8 cellular contexts compared by ENCODE assay signal in genomic region chr7:94087664-94088352, GRCh38.
DNase-seq lines count a peak whose midpoint lies in the region; ATAC-seq, FAIRE-seq and TF ChIP-seq lines count a peak whose summit lies in the region.

No MANE protein-coding gene starts in this region.

- 11% methylated on average over 6 of the region's 6 CpGs for WGBS in HepG2 (ENCODE audit: low lambda C conversion rate)

- peak overlapping the region; percentile 43 for H3K4me2 ChIP-seq in HepG2 (ENCODE audit: low read depth, low read length)

- intact Hi-C loops in HepG2 (cut with micrococcal nuclease; ENCODE audit: unreplicated experiment): loop anchor here (1.0 to 10.0 kb wide), 3 partner anchors 185 to 843 kb away; no protein-coding TSS in a partner anchor

- H3K9ac ChIP-seq in HepG2 (ENCODE audit: insufficient read depth, low read depth, low read length): no peak overlapping the region

- TF ChIP-seq EP300 in HepG2 (IDR thresholded peaks at IDR 0.05; ENCODE audit: low read depth in 2 of 2, low read length in 2 of 2) (no peak), HepG2 (CRISPR knock-in tag; IDR thresholded peaks at IDR 0.05; ENCODE audit: borderline replicate concordance) (no peak)

- peak; percentile 80 for TF ChIP-seq CTCF in AG09309 (IDR thresholded peaks at IDR 0.05; ENCODE audit: control insufficient read depth, insufficient read depth, low read depth, low read length, missing control alignments)
- TF ChIP-seq CTCF in choroid plexus epithelial cell (conservative IDR thresholded peaks at IDR 0.05; ENCODE audit: low read depth, low read length): peak; percentile 84
- TF ChIP-seq CTCF in HepG2 (CRISPR knock-in tag; IDR thresholded peaks at IDR 0.05): peak; percentile 84

- no TSS peak for BruUV-seq in HepG2 (replicated peaks; lab: Mats Ljungman, UMichigan)

- no peaks in the 10 kb centered on the region for H3K9me3 ChIP-seq in HepG2 (ENCODE audit: low read length)

- CTCF ChIA-PET in HepG2 (lab: Yijun Ruan, JAX; ENCODE audit: low intra/inter-chr PET ratio, low total read pairs): interaction anchor here (1.7 to 2.2 kb wide), 3 partner anchors 185 to 372 kb away, joined by 9 to 18 read pairs (median 11); no protein-coding TSS in a partner anchor

- TF ChIP-seq RAD21 in HepG2 (CRISPR knock-in tag; IDR thresholded peaks at IDR 0.05): peak; percentile 58; the same call in 1 of the 2 replicates

- peaks cover 0 to 7% of the 10 kb centered on the region in 2 experiments; a peak in 2 of 5 replicates for H3K27me3 ChIP-seq in HepG2 (ENCODE audit: control insufficient read depth in 1 of 2, insufficient read depth in 2 of 2, low read length in 2 of 2)

- TF ChIP-seq POLR2A in HepG2 (IDR thresholded peaks at IDR 0.05; ENCODE audit: insufficient read depth in 1 of 2, low read depth in 2 of 2, low read length in 2 of 2): no peak

- H3K36me3 ChIP-seq in HepG2 (replicated peaks in 1 of 2; ENCODE audit: control insufficient read depth in 1 of 2, insufficient read depth in 2 of 2, low read length in 2 of 2): no peaks in the 10 kb centered on the region

- H3K27ac ChIP-seq in HepG2 (ENCODE audit: extremely low read length, insufficient read depth, low read length): no peak overlapping the region

- no peaks in the 10 kb centered on the region for H3K4me1 ChIP-seq in HepG2 (ENCODE audit: insufficient read depth, low read length)

- POLR2A ChIA-PET in HepG2 (lab: Yijun Ruan, JAX): no interaction called here

- FAIRE-seq in GM18507 (lab: Jason Lieb, UNC) (peak; percentile 96), HepG2 (lab: Jason Lieb, UNC) (peak; percentile 93)

- no peak overlapping the region for H2AFZ ChIP-seq in HepG2 (ENCODE audit: low read length)

- DNase-seq in AG09309 (ENCODE audit: low read depth) (peak; percentile 44), GM18507 (ENCODE audit: extremely low spot score, insufficient read length, low read depth) (peak; percentile 60), NCI-H1694 treated with DMSO at 0.1 percent for 48 hours (lab: John Stamatoyannopoulos, UW) (peak; percentile 63), T-helper 1 cell (peak in 4 of 5 donors; percentile 6 to 73 (median 23)), choroid plexus epithelial cell (ENCODE audit: low read depth) (peak; percentile 93), HepG2 (ENCODE audit: low spot score) (peak; percentile 48)
- DNase-seq in stimulated activated CD8-positive, alpha-beta memory T cell treated with anti-CD3 and anti-CD28 coated beads, Interleukin-12 subunit alpha, Interleukin-12 subunit beta, amount 100 ng/mL, for 1 hour (ENCODE audit: low read depth): peak; percentile 10

- H3K4me3 ChIP-seq in AG09309 (ENCODE audit: control insufficient read depth, low read depth, low read length) (no peak overlapping the region; the same call in 1 of the 2 replicates), choroid plexus epithelial cell (ENCODE audit: low read depth, low read length) (peak overlapping the region; percentile 43), HepG2 (replicated peaks in 1 of 3; ENCODE audit: insufficient read depth in 1 of 3, low read depth in 2 of 3, low read length in 3 of 3) (no peak overlapping the region)

- in situ Hi-C loops in HepG2 (cut with HindIII; ENCODE audit: extremely low pct_ligation_motif_present, low pct_unique_long_range_greater_than_20kb): loop anchor here (5.0 kb wide), 1 partner anchor 186 kb away; no protein-coding TSS in a partner anchor

- no peaks in the 10 kb centered on the region for H3K79me2 ChIP-seq in HepG2 (ENCODE audit: insufficient read depth, low read length)

- ATAC-seq in HG02938 (IDR thresholded peaks at IDR 0.05; ENCODE audit: unreplicated experiment) (peak; percentile 98), HepG2 (peak; percentile 94)

- H4K20me1 ChIP-seq in HepG2 (ENCODE audit: insufficient read depth, low read length): no peaks in the 10 kb centered on the region

TF ChIP-seq in HepG2, 621 proteins besides CTCF, POLR2A, EP300 and RAD21 (continues in another document):
- TF ChIP-seq, protein P1, sequence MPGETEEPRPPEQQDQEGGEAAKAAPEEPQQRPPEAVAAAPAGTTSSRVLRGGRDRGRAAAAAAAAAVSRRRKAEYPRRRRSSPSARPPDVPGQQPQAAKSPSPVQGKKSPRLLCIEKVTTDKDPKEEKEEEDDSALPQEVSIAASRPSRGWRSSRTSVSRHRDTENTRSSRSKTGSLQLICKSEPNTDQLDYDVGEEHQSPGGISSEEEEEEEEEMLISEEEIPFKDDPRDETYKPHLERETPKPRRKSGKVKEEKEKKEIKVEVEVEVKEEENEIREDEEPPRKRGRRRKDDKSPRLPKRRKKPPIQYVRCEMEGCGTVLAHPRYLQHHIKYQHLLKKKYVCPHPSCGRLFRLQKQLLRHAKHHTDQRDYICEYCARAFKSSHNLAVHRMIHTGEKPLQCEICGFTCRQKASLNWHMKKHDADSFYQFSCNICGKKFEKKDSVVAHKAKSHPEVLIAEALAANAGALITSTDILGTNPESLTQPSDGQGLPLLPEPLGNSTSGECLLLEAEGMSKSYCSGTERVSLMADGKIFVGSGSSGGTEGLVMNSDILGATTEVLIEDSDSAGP (CRISPR knock-in tag; IDR thresholded peaks at IDR 0.05; ENCODE audit: borderline replicate concordance): no peak
- TF ChIP-seq ARID3A (IDR thresholded peaks at IDR 0.05; ENCODE audit: low read depth, low read length) (peak; percentile 74; the same call in 1 of the 2 replicates), MBNL3 (CRISPR knock-in tag; conservative IDR thresholded peaks at IDR 0.05) (no peak), ZNF12 (CRISPR knock-in tag; IDR thresholded peaks at IDR 0.05) (no peak), ZBTB7B (CRISPR knock-in tag; IDR thresholded peaks at IDR 0.05) (no peak), KLF12 (CRISPR knock-in tag; IDR thresholded peaks at IDR 0.05; ENCODE audit: borderline replicate concordance) (no peak), ZNF792 (CRISPR knock-in tag; IDR thresholded peaks at IDR 0.05) (no peak), U2AF1 (optimal IDR thresholded peaks at IDR 0.05; ENCODE audit: low read depth, low read length) (no peak), MED13 (CRISPR knock-in tag; IDR thresholded peaks at IDR 0.05) (no peak), ZNF234 (CRISPR knock-in tag; conservative IDR thresholded peaks at IDR 0.05) (no peak), ZNF773 (CRISPR knock-in tag; IDR thresholded peaks at IDR 0.05; ENCODE audit: borderline replicate concordance) (no peak), POLR2AphosphoS2 (IDR thresholded peaks at IDR 0.05; ENCODE audit: low read depth, low read length) (no peak), ZNF674 (CRISPR knock-in tag; IDR thresholded peaks at IDR 0.05; ENCODE audit: low read depth) (no peak), TCF12 (IDR thresholded peaks at IDR 0.05) (no peak), TCF12 (CRISPR knock-in tag; IDR thresholded peaks at IDR 0.05) (no peak), JDP2 (CRISPR knock-in tag; IDR thresholded peaks at IDR 0.05; ENCODE audit: borderline replicate concordance) (no peak), ZBTB3 (CRISPR knock-in tag; IDR thresholded peaks at IDR 0.05; ENCODE audit: borderline replicate concordance, low read depth) (no peak), ZNF546 (CRISPR knock-in tag; conservative IDR thresholded peaks at IDR 0.05) (no peak), ZFY (CRISPR knock-in tag; IDR thresholded peaks at IDR 0.05) (no peak), ZNF605 (CRISPR knock-in tag; IDR thresholded peaks at IDR 0.05) (no peak), TAF1 (CRISPR knock-in tag; IDR thresholded peaks at IDR 0.05) (no peak), THAP11 (CRISPR knock-in tag; IDR thresholded peaks at IDR 0.05) (0 out of 2 replicates have a peak, but pooled peaks have one; percentile 33), ZNF652 (CRISPR knock-in tag; IDR thresholded peaks at IDR 0.05; ENCODE audit: borderline replicate concordance, low read depth) (no peak), ZMAT5 (CRISPR knock-in tag; IDR thresholded peaks at IDR 0.05; ENCODE audit: borderline replicate concordance, low read depth) (no peak), ZNF781 (CRISPR knock-in tag; IDR thresholded peaks at IDR 0.05; ENCODE audit: borderline replicate concordance, not compliant biosample characterization) (no peak)
- TF ChIP-seq, protein P2, sequence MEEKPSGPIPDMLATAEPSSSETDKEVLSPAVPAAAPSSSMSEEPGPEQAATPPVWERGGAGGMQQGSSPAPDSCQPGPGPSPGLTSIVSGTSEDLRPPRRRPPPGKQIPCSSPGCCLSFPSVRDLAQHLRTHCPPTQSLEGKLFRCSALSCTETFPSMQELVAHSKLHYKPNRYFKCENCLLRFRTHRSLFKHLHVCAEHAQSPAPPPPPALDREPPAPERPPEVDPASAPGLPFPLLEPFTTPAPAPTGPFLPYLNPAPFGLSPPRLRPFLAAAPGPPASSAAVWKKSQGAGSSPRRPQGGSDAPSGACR (CRISPR knock-in tag; IDR thresholded peaks at IDR 0.05): no peak

Comparison
In these comparisons a context has a peak if more than half of its experiments do, and no peak if none do; other contexts are left out.
1. DNase-seq: peak in every context shown above with its lines; median percentile 93 in choroid plexus epithelial cell; 63 in NCI-H1694 treated with DMSO at 0.1 percent for 48 hours; 60 in GM18507; 48 in HepG2; 44 in AG09309; 23 in T-helper 1 cell; 10 in stimulated activated CD8-positive, alpha-beta memory T cell treated with anti-CD3 and anti-CD28 coated beads, Interleukin-12 subunit alpha, Interleukin-12 subunit beta, amount 100 ng/mL, for 1 hour.